ENCODE assay signal across 8 cellular contexts in genomic region chrX:153764786-153765137, GRCh38. TPM values are rescaled to one million over a fixed set of nuclear protein-coding genes. Genes with fewer than 3 reads are reported as not detected.
A peak's percentile ranks its signal among the peaks of the same experiment; 100 is the strongest.
DNase-seq lines count a peak whose midpoint lies in the region; ATAC-seq and TF ChIP-seq lines count a peak whose summit lies in the region.
"Had no signal": no experiment of that assay in that cellular context is flagged by ENCODE, and none has a peak within 500 bp of the region (broad histone marks: within the 10 kb centered on the region; RNA-seq: fewer than 3 reads in every experiment).

No MANE protein-coding gene starts in this region.

- H3K4me1 ChIP-seq in upper lobe of right lung: peaks cover 3% of the 10 kb centered on the region

- no peak for TF ChIP-seq CTCF in upper lobe of right lung (IDR thresholded peaks at IDR 0.05)

- ATAC-seq in upper lobe of right lung: no peak

- no peaks in the 10 kb centered on the region for H3K9me3 ChIP-seq in upper lobe of right lung

- intact Hi-C loops in upper lobe of right lung (cut with DNase I): loop anchor here (10.0 kb wide), 1 partner anchor 190 kb away; no protein-coding TSS in a partner anchor

- no peaks in the 10 kb centered on the region for H3K27me3 ChIP-seq in upper lobe of right lung

- H3K36me3 ChIP-seq in upper lobe of right lung: no peaks in the 10 kb centered on the region

- no peak overlapping the region for H3K4me3 ChIP-seq in upper lobe of right lung

- DNase-seq in activated T-cell treated with anti-CD3 and anti-CD28 coated beads, Interleukin-2, amount 50 U/mL, for 48 hours: peak; percentile 14 to 19
- DNase-seq in activated T-cell treated with anti-CD3 and anti-CD28 coated beads, Interleukin-2, amount 50 U/mL, for 1 hour: no peak
- DNase-seq in foreskin melanocyte (peak; percentile 48), upper lobe of right lung (no peak), NCI-H446 treated with DMSO at 0.1 percent for 48 hours (lab: John Stamatoyannopoulos, UW) (no peak), NCI-H82 (lab: John Stamatoyannopoulos, UW) (no peak)
- DNase-seq: activated CD4-positive, alpha-beta T cell treated with anti-CD3 and anti-CD28 coated beads for 4 hours had no signal

- peak overlapping the region; percentile 42 for H3K27ac ChIP-seq in upper lobe of right lung

RNA-seq across cellular contexts. Expression of gene PLXNB3, which starts 0.7 kb away (rescaled TPM):
- total RNA-seq in upper lobe of right lung: 3.3 TPM

RNA-seq across cellular contexts. Expression of gene SRPK3, which starts 16.1 kb away (rescaled TPM):
- not detected for total RNA-seq in upper lobe of right lung
- total RNA-seq: naive thymus-derived CD4-positive, alpha-beta T cell had no signal

RNA-seq across cellular contexts. Expression of gene IDH3G, which starts 29.4 kb away (rescaled TPM):
- total RNA-seq in upper lobe of right lung: 42.7 TPM

RNA-seq across cellular contexts. Expression of gene SSR4, which starts 29.7 kb away (rescaled TPM):
- total RNA-seq in upper lobe of right lung: 204 TPM

RNA-seq across cellular contexts. Expression of gene ABCD1, which starts 40.1 kb away (rescaled TPM):
- 15.1 TPM for total RNA-seq in upper lobe of right lung

Comparison
In these comparisons a context has a peak if more than half of its experiments do, and no peak if none do; other contexts are left out.
1. DNase-seq: peak in activated T-cell treated with anti-CD3 and anti-CD28 coated beads, Interleukin-2, amount 50 U/mL, for 48 hours (2 of 2) and foreskin melanocyte (single experiment); none in activated T-cell treated with anti-CD3 and anti-CD28 coated beads, Interleukin-2, amount 50 U/mL, for 1 hour (single experiment), upper lobe of right lung (single experiment), NCI-H446 treated with DMSO at 0.1 percent for 48 hours (single experiment) and NCI-H82 (single experiment).